8 cellular contexts compared by ENCODE assay signal in the genomic region with DNA sequence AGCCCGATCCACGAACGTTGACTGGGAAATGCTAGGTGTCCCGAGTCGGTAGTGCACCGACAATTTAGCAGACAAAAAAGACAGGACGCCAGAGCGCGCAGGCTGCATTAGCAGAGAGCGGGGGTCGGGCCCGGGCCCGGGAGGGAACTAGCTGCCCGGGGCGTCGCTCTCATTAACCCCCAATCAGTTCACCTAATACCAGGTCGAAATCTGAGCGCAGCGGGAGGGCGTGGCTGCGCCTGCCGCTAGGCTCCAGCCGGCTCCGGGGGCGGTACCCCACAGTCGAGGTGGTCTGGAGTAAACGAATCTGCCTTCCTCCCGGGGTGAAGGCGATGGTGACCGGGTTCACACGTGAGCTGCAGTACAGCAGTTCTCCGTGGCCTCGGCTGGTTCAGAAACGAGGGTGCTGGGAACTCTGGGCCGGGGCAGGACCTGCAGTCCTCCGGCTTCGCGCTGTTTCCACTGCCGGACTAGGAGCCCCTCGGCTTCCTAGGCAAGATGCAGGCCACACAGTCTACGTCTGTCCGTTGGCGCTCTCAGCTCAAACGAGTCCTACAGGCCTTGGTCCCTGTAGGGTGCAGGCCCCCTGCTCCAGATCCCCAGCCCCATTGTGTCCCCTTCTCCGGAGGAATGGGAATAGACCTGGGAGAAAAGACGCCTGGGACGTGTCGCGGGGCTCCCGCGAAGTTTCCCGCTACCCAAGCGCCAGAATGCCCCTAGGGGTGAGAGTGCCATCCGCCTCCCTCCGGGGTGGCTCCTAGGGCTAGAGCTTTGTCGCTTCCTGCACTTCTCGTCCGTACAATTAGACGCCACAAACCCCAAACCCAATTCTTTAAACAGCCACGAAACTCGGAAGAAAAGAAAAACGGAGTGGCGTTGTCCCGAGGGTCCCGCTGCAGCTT. TPM values are rescaled to one million over a fixed set of nuclear protein-coding genes. Genes with fewer than 3 reads are reported as not detected.
DNase-seq lines count a peak whose midpoint lies in the region; ATAC-seq and TF ChIP-seq lines count a peak whose summit lies in the region.

No MANE protein-coding gene starts in this region.

- peak; percentile 42 for DNase-seq in CD1c-positive myeloid dendritic cell (ENCODE audit: extremely low spot score)
- peak; percentile 66 for DNase-seq in RPMI8226
- DNase-seq in activated gamma-delta T cell treated with anti-CD3 and anti-CD28 coated beads, Interleukin-2, amount 50 U/mL, for 16 hours (ENCODE audit: low read depth), result peak; percentile 64
- peak; percentile 19 for DNase-seq in hepatocyte (ENCODE audit: low spot score)
- peak; percentile 76 for DNase-seq in stimulated activated CD4-positive, alpha-beta T cell treated with anti-CD3 and anti-CD28 coated beads, Interleukin-12 subunit alpha, Interleukin-12 subunit beta, amount 100 ng/mL, for 4 hours
- no peak for DNase-seq in C1 segment of cervical spinal cord (lab: John Stamatoyannopoulos, UW)

- H3K27me3 ChIP-seq in hepatocyte, result peaks cover 100% of the 10 kb centered on the region

- 1% methylated on average over 65 of the region's 65 CpGs for WGBS in hepatocyte (ENCODE audit: low lambda C conversion rate, missing lambda C conversion rate)

- peak overlapping the region; percentile 66 for H2AFZ ChIP-seq in hepatocyte

- no peaks in the 10 kb centered on the region for H3K36me3 ChIP-seq in hepatocyte (replicated peaks; ENCODE audit: insufficient read depth, low read depth)

- peaks cover 7% of the 10 kb centered on the region for H4K20me1 ChIP-seq in hepatocyte (ENCODE audit: insufficient read depth, poor library complexity, severe bottlenecking)

- no peak overlapping the region for H3K27ac ChIP-seq in hepatocyte

- ATAC-seq in HG03432 (IDR thresholded peaks at IDR 0.05; ENCODE audit: unreplicated experiment), result peak; percentile 25

- no peaks in the 10 kb centered on the region for H3K79me2 ChIP-seq in hepatocyte

- TF ChIP-seq POLR2A in GM19099 (IDR thresholded peaks at IDR 0.05; ENCODE audit: extremely low read depth, insufficient read length, low read depth), result peak; percentile 59

- no peaks in the 10 kb centered on the region for H3K9me3 ChIP-seq in hepatocyte (ENCODE audit: low read depth)

- peak; percentile 2 for TF ChIP-seq CTCF in hepatocyte (IDR thresholded peaks at IDR 0.05; ENCODE audit: poor library complexity)

- H3K4me1 ChIP-seq in hepatocyte (ENCODE audit: insufficient read depth), result peaks cover 51% of the 10 kb centered on the region

- no peaks in the 10 kb centered on the region for H3K9me2 ChIP-seq in hepatocyte (replicated peaks; ENCODE audit: insufficient read depth)

- H3K4me3 ChIP-seq in hepatocyte, result no peak overlapping the region

- H3K4me2 ChIP-seq in hepatocyte, result peak overlapping the region; percentile 97

RNA-seq across cellular contexts. Expression of a gene that starts 2.0 kb away (rescaled TPM):
- total RNA-seq in hepatocyte, result 0.10 and 0.24 TPM in 2 replicates
- 0.41 TPM in 1 of 2 replicates, not detected in the other for polyA plus RNA-seq in hepatocyte

Comparison
In these comparisons a context has a peak if more than half of its experiments do, and no peak if none do; other contexts are left out.
1. DNase-seq: peak in CD1c-positive myeloid dendritic cell (single experiment), RPMI8226 (single experiment), activated gamma-delta T cell treated with anti-CD3 and anti-CD28 coated beads, Interleukin-2, amount 50 U/mL, for 16 hours (single experiment), hepatocyte (single experiment) and stimulated activated CD4-positive, alpha-beta T cell treated with anti-CD3 and anti-CD28 coated beads, Interleukin-12 subunit alpha, Interleukin-12 subunit beta, amount 100 ng/mL, for 4 hours (single experiment); none in C1 segment of cervical spinal cord (0 of 14).